Comparison of ENCODE assay signal across 10 cellular contexts in genomic region chr22:27212617-27213177, GRCh38.
DNase-seq lines count a peak whose midpoint lies in the region; ATAC-seq, FAIRE-seq and TF ChIP-seq lines count a peak whose summit lies in the region.
"Had no signal": no experiment of that assay in that cellular context is flagged by ENCODE, and none has a peak within 500 bp of the region (broad histone marks: within the 10 kb centered on the region; RNA-seq: fewer than 3 reads in every experiment).

No MANE protein-coding gene starts in this region.

- peak; percentile 18 for FAIRE-seq in bronchial epithelial cell (lab: Jason Lieb, UNC)

- no peaks in the 10 kb centered on the region for H3K9me3 Mint-ChIP-seq in activated CD8-positive, alpha-beta T cell treated with anti-CD3 and anti-CD28 coated beads for 36 hours
- no peaks in the 10 kb centered on the region for H3K9me3 Mint-ChIP-seq in activated CD8-positive, alpha-beta T cell treated with anti-CD3 and anti-CD28 coated beads, Interleukin-2, amount 10 ng/mL, durations not matched to agents 7 days and 5 days (ENCODE audit: insufficient read depth)
- no peaks in the 10 kb centered on the region for H3K9me3 Mint-ChIP-seq in effector memory CD8-positive, alpha-beta T cell

- H3F3A ChIP-seq in PC-3 (ENCODE audit: low read length, unreplicated experiment), result no peaks in the 10 kb centered on the region

- peaks cover 21% of the 10 kb centered on the region for H3K27me3 Mint-ChIP-seq in activated CD8-positive, alpha-beta T cell treated with anti-CD3 and anti-CD28 coated beads for 36 hours
- H3K27me3 Mint-ChIP-seq in activated CD8-positive, alpha-beta T cell treated with anti-CD3 and anti-CD28 coated beads, Interleukin-2, amount 10 ng/mL, durations not matched to agents 7 days and 5 days (ENCODE audit: low read depth), result peaks cover 5% of the 10 kb centered on the region
- peaks cover 29 to 54% of the 10 kb centered on the region in 2 donors for H3K27me3 Mint-ChIP-seq in effector memory CD8-positive, alpha-beta T cell
- H3K27me3 Mint-ChIP-seq: CD4-positive, CD25-positive, alpha-beta regulatory T cell had no signal

- POLR2A ChIA-PET in activated CD8-positive, alpha-beta T cell treated with anti-CD3 and anti-CD28 coated beads for 36 hours (lab: Charles Lee), result no interaction called here
- POLR2A ChIA-PET in activated CD8-positive, alpha-beta T cell treated with anti-CD3 and anti-CD28 coated beads, Interleukin-2, amount 10 ng/mL, durations not matched to agents 7 days and 5 days (lab: Charles Lee), result no interaction called here
- POLR2A ChIA-PET in PC-3 (lab: Charles Lee; ENCODE audit: unreplicated experiment), result no interaction called here

- TF ChIP-seq CTCF in activated CD8-positive, alpha-beta T cell treated with anti-CD3 and anti-CD28 coated beads for 36 hours (IDR thresholded peaks at IDR 0.05), result no peak
- TF ChIP-seq CTCF in bronchial epithelial cell (IDR thresholded peaks at IDR 0.05; ENCODE audit: insufficient read depth, low read length, severe bottlenecking) (no peak), lung (IDR thresholded peaks at IDR 0.05; ENCODE audit: control extremely low read depth, extremely low read depth) (no peak), uterus (IDR thresholded peaks at IDR 0.05) (no peak), PC-3 (conservative IDR thresholded peaks at IDR 0.05; ENCODE audit: low read depth, low read length) (no peak)

- H3K27ac ChIP-seq in lung (ENCODE audit: low read depth in 1 of 2, low read length in 1 of 2) (peak overlapping the region in 1 of 2 donors; percentile 65), uterus (peak overlapping the region; percentile 81), PC-3 (ENCODE audit: low read length) (no peak overlapping the region)

- H3K36me3 ChIP-seq in bronchial epithelial cell (ENCODE audit: control insufficient read depth, insufficient read depth, low read length) (no peaks in the 10 kb centered on the region), lung (ENCODE audit: control insufficient read depth in 2 of 2, insufficient read depth in 2 of 2, low read length in 2 of 2) (no peaks in the 10 kb centered on the region), uterus (no peaks in the 10 kb centered on the region), PC-3 (ENCODE audit: low read depth, low read length) (no peaks in the 10 kb centered on the region)

- H3K36me3 Mint-ChIP-seq in activated CD8-positive, alpha-beta T cell treated with anti-CD3 and anti-CD28 coated beads for 36 hours (ENCODE audit: low read depth), result no peaks in the 10 kb centered on the region
- no peaks in the 10 kb centered on the region for H3K36me3 Mint-ChIP-seq in activated CD8-positive, alpha-beta T cell treated with anti-CD3 and anti-CD28 coated beads, Interleukin-2, amount 10 ng/mL, durations not matched to agents 7 days and 5 days (ENCODE audit: low read depth)
- H3K36me3 Mint-ChIP-seq in effector memory CD8-positive, alpha-beta T cell (ENCODE audit: insufficient read depth), result no peaks in the 10 kb centered on the region
- H3K36me3 Mint-ChIP-seq: CD4-positive, CD25-positive, alpha-beta regulatory T cell; IgD-negative memory B cell had no signal

- intact Hi-C loops in activated CD8-positive, alpha-beta T cell treated with anti-CD3 and anti-CD28 coated beads for 36 hours (cut with micrococcal nuclease), result no loop called here
- intact Hi-C loops in uterus (cut with DNase I; ENCODE audit: low total_unique reads), result no loop called here
- intact Hi-C loops in PC-3 (cut with micrococcal nuclease), result no loop called here

- BruUV-seq in PC-3 (replicated peaks; lab: Mats Ljungman, UMichigan), result no TSS peak

- H3K4me1 ChIP-seq in lung (ENCODE audit: control insufficient read depth in 2 of 2, insufficient read depth in 2 of 2, low read length in 2 of 2) (peaks cover 0 to 2% of the 10 kb centered on the region in 2 donors), uterus (no peaks in the 10 kb centered on the region), PC-3 (ENCODE audit: insufficient read depth, low read length) (no peaks in the 10 kb centered on the region)

- H3K79me2 ChIP-seq in PC-3 (ENCODE audit: low read length), result no peaks in the 10 kb centered on the region

- H3K27me3 ChIP-seq in bronchial epithelial cell (ENCODE audit: control insufficient read depth, insufficient read depth, low read length) (no peaks in the 10 kb centered on the region), lung (ENCODE audit: control insufficient read depth, insufficient read depth) (no peaks in the 10 kb centered on the region), uterus (no peaks in the 10 kb centered on the region), PC-3 (ENCODE audit: low read length) (peaks cover 12% of the 10 kb centered on the region; the same call in 1 of the 2 replicates)

- H3K4me3 Mint-ChIP-seq in activated CD8-positive, alpha-beta T cell treated with anti-CD3 and anti-CD28 coated beads for 36 hours, result no peak overlapping the region
- H3K4me3 Mint-ChIP-seq in activated CD8-positive, alpha-beta T cell treated with anti-CD3 and anti-CD28 coated beads, Interleukin-2, amount 10 ng/mL, durations not matched to agents 7 days and 5 days, result no peak overlapping the region
- H3K4me3 Mint-ChIP-seq in effector memory CD8-positive, alpha-beta T cell, result no peak overlapping the region
- H3K4me3 Mint-ChIP-seq: CD4-positive, CD25-positive, alpha-beta regulatory T cell; IgD-negative memory B cell had no signal

- no peak for TF ChIP-seq POLR2A in uterus (IDR thresholded peaks at IDR 0.05)

- no peak overlapping the region for H2AFZ ChIP-seq in PC-3 (ENCODE audit: low read length)

- peaks cover 4% of the 10 kb centered on the region for H3K4me1 Mint-ChIP-seq in activated CD8-positive, alpha-beta T cell treated with anti-CD3 and anti-CD28 coated beads for 36 hours (ENCODE audit: low read depth)
- H3K4me1 Mint-ChIP-seq in activated CD8-positive, alpha-beta T cell treated with anti-CD3 and anti-CD28 coated beads, Interleukin-2, amount 10 ng/mL, durations not matched to agents 7 days and 5 days (ENCODE audit: low read depth), result no peaks in the 10 kb centered on the region
- H3K4me1 Mint-ChIP-seq in effector memory CD8-positive, alpha-beta T cell (ENCODE audit: low read depth in 2 of 2), result peaks cover 0 to 2% of the 10 kb centered on the region in 2 donors
- H3K4me1 Mint-ChIP-seq: CD4-positive, CD25-positive, alpha-beta regulatory T cell; IgD-negative memory B cell had no signal

- peak; percentile 10 for DNase-seq in activated CD8-positive, alpha-beta T cell treated with anti-CD3 and anti-CD28 coated beads for 36 hours
- DNase-seq in activated CD8-positive, alpha-beta T cell treated with anti-CD3 and anti-CD28 coated beads, Interleukin-2, amount 10 ng/mL, durations not matched to agents 7 days and 5 days, result no peak
- DNase-seq in bronchial epithelial cell (ENCODE audit: low read depth) (peak; percentile 70), lung (ENCODE audit: low spot score) (peak; percentile 51), uterus (peak; percentile 86 to 92), PC-3 (no peak)
- DNase-seq in effector memory CD8-positive, alpha-beta T cell, result no peak
- DNase-seq: CD4-positive, CD25-positive, alpha-beta regulatory T cell had no signal

- no peak overlapping the region for H3K27ac Mint-ChIP-seq in activated CD8-positive, alpha-beta T cell treated with anti-CD3 and anti-CD28 coated beads for 36 hours
- no peak overlapping the region for H3K27ac Mint-ChIP-seq in activated CD8-positive, alpha-beta T cell treated with anti-CD3 and anti-CD28 coated beads, Interleukin-2, amount 10 ng/mL, durations not matched to agents 7 days and 5 days
- no peak overlapping the region for H3K27ac Mint-ChIP-seq in effector memory CD8-positive, alpha-beta T cell
- H3K27ac Mint-ChIP-seq: CD4-positive, CD25-positive, alpha-beta regulatory T cell; IgD-negative memory B cell had no signal

- no peak for ATAC-seq in activated CD8-positive, alpha-beta T cell treated with anti-CD3 and anti-CD28 coated beads for 36 hours
- ATAC-seq in activated CD8-positive, alpha-beta T cell treated with anti-CD3 and anti-CD28 coated beads, Interleukin-2, amount 10 ng/mL, durations not matched to agents 7 days and 5 days, result no peak
- peak; percentile 51 for ATAC-seq in lung (ENCODE audit: insufficient read depth, low FRiP score)
- ATAC-seq in effector memory CD8-positive, alpha-beta T cell (replicated peaks), result no peak
- no peak for ATAC-seq in PC-3
- no peak for ATAC-seq in HG03135 (IDR thresholded peaks at IDR 0.05; ENCODE audit: unreplicated experiment)

- H3K9me3 ChIP-seq in lung (ENCODE audit: control insufficient read depth in 2 of 2, insufficient read depth in 1 of 2, low read length in 1 of 2) (no peaks in the 10 kb centered on the region), uterus (no peaks in the 10 kb centered on the region), PC-3 (ENCODE audit: low read length) (no peaks in the 10 kb centered on the region)

- H3K9ac ChIP-seq in PC-3 (ENCODE audit: low read length), result no peak overlapping the region

- CTCF ChIA-PET in activated CD8-positive, alpha-beta T cell treated with anti-CD3 and anti-CD28 coated beads for 36 hours (lab: Charles Lee), result no interaction called here
- CTCF ChIA-PET in activated CD8-positive, alpha-beta T cell treated with anti-CD3 and anti-CD28 coated beads, Interleukin-2, amount 10 ng/mL, durations not matched to agents 7 days and 5 days (lab: Charles Lee), result no interaction called here
- CTCF ChIA-PET in PC-3 (lab: Charles Lee), result no interaction called here

- H3K4me3 ChIP-seq in bronchial epithelial cell (ENCODE audit: low read depth, low read length), result no peak overlapping the region
- no peak overlapping the region for H3K4me3 ChIP-seq in lung
- H3K4me3 ChIP-seq in uterus, result no peak overlapping the region
- H3K4me3 ChIP-seq in PC-3 (ENCODE audit: low read length), result no peak overlapping the region

- no peaks in the 10 kb centered on the region for H3K9me2 ChIP-seq in PC-3 (replicated peaks; ENCODE audit: low read length)

- no peaks in the 10 kb centered on the region for H4K20me1 ChIP-seq in PC-3 (ENCODE audit: low read length)

- 16 to 17% methylated on average over 14 of the region's 14 CpGs for WGBS in lung, 2 donors

- H3K4me2 ChIP-seq in PC-3 (ENCODE audit: low read length), result no peak overlapping the region

Comparison
In these comparisons a context has a peak if more than half of its experiments do, and no peak if none do; other contexts are left out.
1. DNase-seq: peak in activated CD8-positive, alpha-beta T cell treated with anti-CD3 and anti-CD28 coated beads for 36 hours (single experiment), bronchial epithelial cell (single experiment), lung (single experiment) and uterus (2 of 2); none in activated CD8-positive, alpha-beta T cell treated with anti-CD3 and anti-CD28 coated beads, Interleukin-2, amount 10 ng/mL, durations not matched to agents 7 days and 5 days (single experiment), effector memory CD8-positive, alpha-beta T cell (0 of 3) and PC-3 (single experiment).